Comparison of ENCODE assay signal across 8 cellular contexts in the genomic region with DNA sequence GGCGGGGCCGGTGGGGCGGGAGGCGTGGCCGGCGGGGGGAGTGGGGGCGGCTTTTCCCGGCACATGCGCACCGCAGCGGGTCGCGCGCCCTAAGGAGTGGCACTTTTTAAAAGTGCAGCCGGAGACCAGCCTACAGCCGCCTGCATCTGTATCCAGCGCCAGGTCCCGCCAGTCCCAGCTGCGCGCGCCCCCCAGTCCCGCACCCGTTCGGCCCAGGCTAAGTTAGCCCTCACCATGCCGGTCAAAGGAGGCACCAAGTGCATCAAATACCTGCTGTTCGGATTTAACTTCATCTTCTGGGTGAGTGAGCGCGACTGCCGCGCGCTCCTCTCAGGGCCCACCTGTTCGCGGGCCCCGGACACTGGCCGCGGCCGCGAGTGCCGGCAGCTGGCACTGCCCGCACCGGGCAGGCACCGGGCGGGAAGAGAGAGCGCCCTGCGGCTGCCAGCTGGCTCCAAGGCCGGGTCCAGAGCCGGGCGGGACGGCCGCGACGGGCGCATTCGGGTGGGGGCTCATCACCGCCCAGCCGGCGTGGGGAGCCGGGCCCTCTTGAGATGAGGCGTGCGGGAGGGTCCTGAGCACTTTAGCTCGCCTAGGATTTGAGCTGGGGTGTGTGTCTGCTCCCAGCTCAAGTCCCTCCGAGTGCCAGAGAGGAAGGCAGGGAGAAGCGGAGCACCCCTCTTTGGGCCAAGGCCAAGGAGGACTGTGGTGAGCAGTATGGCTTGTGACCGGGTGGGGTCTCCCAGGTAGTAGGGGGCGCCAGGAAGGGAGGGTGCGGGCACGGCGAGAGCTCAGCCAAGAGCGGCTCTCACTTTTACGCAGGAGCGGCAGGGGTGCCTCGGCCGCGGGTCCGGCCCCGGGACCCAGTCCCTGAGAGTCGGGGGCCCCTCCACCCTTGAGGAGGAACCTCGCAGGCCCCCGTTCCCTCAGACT. TPM values are rescaled to one million over a fixed set of nuclear protein-coding genes. Genes with fewer than 3 reads are reported as not detected.
A peak's percentile ranks its signal among the peaks of the same experiment; 100 is the strongest.
DNase-seq lines count a peak whose midpoint lies in the region; ATAC-seq, FAIRE-seq and TF ChIP-seq lines count a peak whose summit lies in the region.

A gene with protein sequence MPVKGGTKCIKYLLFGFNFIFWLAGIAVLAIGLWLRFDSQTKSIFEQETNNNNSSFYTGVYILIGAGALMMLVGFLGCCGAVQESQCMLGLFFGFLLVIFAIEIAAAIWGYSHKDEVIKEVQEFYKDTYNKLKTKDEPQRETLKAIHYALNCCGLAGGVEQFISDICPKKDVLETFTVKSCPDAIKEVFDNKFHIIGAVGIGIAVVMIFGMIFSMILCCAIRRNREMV (plus strand): TSS at position 135 of the 933 bp plus-strand sequence. CDS start 100 bp downstream, at position 235.

- peaks cover 9% of the 10 kb centered on the region for H4K20me1 ChIP-seq in neural progenitor cell (ENCODE audit: low read depth)

- no peaks in the 10 kb centered on the region for H3K36me3 Mint-ChIP-seq in activated T-helper 17 cell treated with anti-CD3 and anti-CD28 coated beads, Interleukin-2, amount 50 U/mL, for 72 hours (ENCODE audit: low read depth)
- no peaks in the 10 kb centered on the region for H3K36me3 Mint-ChIP-seq in neural progenitor cell

- H3K4me1 Mint-ChIP-seq in activated T-helper 17 cell treated with anti-CD3 and anti-CD28 coated beads, Interleukin-2, amount 50 U/mL, for 72 hours, result peaks cover 9% of the 10 kb centered on the region
- peaks cover 57% of the 10 kb centered on the region for H3K4me1 Mint-ChIP-seq in neural progenitor cell

- H3K4me3 ChIP-seq in neural progenitor cell, result peak within 1 kb of the TSS; percentile 65
- H3K4me3 ChIP-seq in upper lobe of right lung, result peak within 1 kb of the TSS; percentile 84

- intact Hi-C loops in upper lobe of right lung (cut with DNase I), result no loop called here

- no peak for TF ChIP-seq CTCF in neural progenitor cell (IDR thresholded peaks at IDR 0.05)
- no peak for TF ChIP-seq CTCF in upper lobe of right lung (IDR thresholded peaks at IDR 0.05)

- no peak for FAIRE-seq in frontal cortex (lab: Jason Lieb, UNC)

- H3F3A ChIP-seq in neural progenitor cell (ENCODE audit: low read depth), result peaks cover 40% of the 10 kb centered on the region

- H3K79me2 ChIP-seq in neural progenitor cell (ENCODE audit: low read depth), result no peaks in the 10 kb centered on the region

- H3K4me1 ChIP-seq in neural progenitor cell, result peaks cover 38% of the 10 kb centered on the region
- peaks cover 60% of the 10 kb centered on the region for H3K4me1 ChIP-seq in upper lobe of right lung

- H3K27me3 ChIP-seq in neural progenitor cell (peaks cover 71% of the 10 kb centered on the region), upper lobe of right lung (no peaks in the 10 kb centered on the region)

- no peak within 1 kb of the TSS for H3K27ac Mint-ChIP-seq in activated T-helper 17 cell treated with anti-CD3 and anti-CD28 coated beads, Interleukin-2, amount 50 U/mL, for 72 hours
- H3K27ac Mint-ChIP-seq in neural progenitor cell, result no peak within 1 kb of the TSS

- H3K9me3 Mint-ChIP-seq in activated T-helper 17 cell treated with anti-CD3 and anti-CD28 coated beads, Interleukin-2, amount 50 U/mL, for 72 hours, result no peaks in the 10 kb centered on the region
- no peaks in the 10 kb centered on the region for H3K9me3 Mint-ChIP-seq in neural progenitor cell

- H3K27ac ChIP-seq in neural progenitor cell, result no peak within 1 kb of the TSS
- peak within 1 kb of the TSS; percentile 92 for H3K27ac ChIP-seq in upper lobe of right lung

- no peaks in the 10 kb centered on the region for H3K9me3 ChIP-seq in neural progenitor cell (ENCODE audit: low read depth)
- H3K9me3 ChIP-seq in upper lobe of right lung, result no peaks in the 10 kb centered on the region

- no peak within 1 kb of the TSS for H3K9ac ChIP-seq in neural progenitor cell

- peak within 1 kb of the TSS; percentile 20 for H3K4me3 Mint-ChIP-seq in activated T-helper 17 cell treated with anti-CD3 and anti-CD28 coated beads, Interleukin-2, amount 50 U/mL, for 72 hours
- H3K4me3 Mint-ChIP-seq in neural progenitor cell, result peak within 1 kb of the TSS; percentile 85

- H3K27me3 Mint-ChIP-seq in activated T-helper 17 cell treated with anti-CD3 and anti-CD28 coated beads, Interleukin-2, amount 50 U/mL, for 72 hours, result peaks cover 44% of the 10 kb centered on the region
- peaks cover 47% of the 10 kb centered on the region for H3K27me3 Mint-ChIP-seq in neural progenitor cell (ENCODE audit: insufficient read depth, low read depth)

- ATAC-seq in activated T-helper 17 cell treated with anti-CD3 and anti-CD28 coated beads, Interleukin-2, amount 50 U/mL, for 72 hours (replicated peaks), result peak; percentile 15
- ATAC-seq in upper lobe of right lung (peak; percentile 79), HG02610 (IDR thresholded peaks at IDR 0.05; ENCODE audit: unreplicated experiment) (no peak)

- no peaks in the 10 kb centered on the region for H3K36me3 ChIP-seq in neural progenitor cell
- no peaks in the 10 kb centered on the region for H3K36me3 ChIP-seq in upper lobe of right lung

- peak within 1 kb of the TSS; percentile 27 for H2AFZ ChIP-seq in neural progenitor cell (replicated peaks)

- DNase-seq in ELF-1 (ENCODE audit: low read depth, low spot score) (peak; percentile 44), NCI-H146 treated with DMSO at 0.1 percent for 48 hours (lab: John Stamatoyannopoulos, UW; ENCODE audit: unreplicated experiment) (peak; percentile 41), frontal cortex (ENCODE audit: low spot score in 2 of 2) (peak; percentile 81 to 86), neural progenitor cell (ENCODE audit: low spot score) (peak; percentile 63), upper lobe of right lung (peak; percentile 76), UCSD-AML1 (lab: John Stamatoyannopoulos, UW; ENCODE audit: unreplicated experiment) (no peak)

- peak within 1 kb of the TSS; percentile 87 for H3K4me2 ChIP-seq in neural progenitor cell

RNA-seq across cellular contexts. Expression of the gene that starts here (rescaled TPM):
- total RNA-seq in activated T-helper 17 cell treated with anti-CD3 and anti-CD28 coated beads, Interleukin-2, amount 50 U/mL, for 72 hours, result 1 to 10 TPM in 1 of 2 donors, under 1 TPM in 1; 0.76 to 1.6 TPM
- total RNA-seq in frontal cortex (26.5 TPM), neural progenitor cell (ENCODE audit: low replicate concordance) (3.1 and 3.6 TPM in 2 replicates), upper lobe of right lung (445 TPM)

Comparison
In these comparisons a context has a peak if more than half of its experiments do, and no peak if none do; other contexts are left out.
1. RNA of the gene that starts here (total RNA-seq): 445 TPM in upper lobe of right lung (single experiment); 26.5 TPM in frontal cortex (single experiment), 3.1 to 3.6 TPM in neural progenitor cell and 0.76 to 1.6 TPM in activated T-helper 17 cell treated with anti-CD3 and anti-CD28 coated beads, Interleukin-2, amount 50 U/mL, for 72 hours; every median in the first group is over 10 times any median in the second.